ENCODE assay signal across 8 cellular contexts in the genomic region with DNA sequence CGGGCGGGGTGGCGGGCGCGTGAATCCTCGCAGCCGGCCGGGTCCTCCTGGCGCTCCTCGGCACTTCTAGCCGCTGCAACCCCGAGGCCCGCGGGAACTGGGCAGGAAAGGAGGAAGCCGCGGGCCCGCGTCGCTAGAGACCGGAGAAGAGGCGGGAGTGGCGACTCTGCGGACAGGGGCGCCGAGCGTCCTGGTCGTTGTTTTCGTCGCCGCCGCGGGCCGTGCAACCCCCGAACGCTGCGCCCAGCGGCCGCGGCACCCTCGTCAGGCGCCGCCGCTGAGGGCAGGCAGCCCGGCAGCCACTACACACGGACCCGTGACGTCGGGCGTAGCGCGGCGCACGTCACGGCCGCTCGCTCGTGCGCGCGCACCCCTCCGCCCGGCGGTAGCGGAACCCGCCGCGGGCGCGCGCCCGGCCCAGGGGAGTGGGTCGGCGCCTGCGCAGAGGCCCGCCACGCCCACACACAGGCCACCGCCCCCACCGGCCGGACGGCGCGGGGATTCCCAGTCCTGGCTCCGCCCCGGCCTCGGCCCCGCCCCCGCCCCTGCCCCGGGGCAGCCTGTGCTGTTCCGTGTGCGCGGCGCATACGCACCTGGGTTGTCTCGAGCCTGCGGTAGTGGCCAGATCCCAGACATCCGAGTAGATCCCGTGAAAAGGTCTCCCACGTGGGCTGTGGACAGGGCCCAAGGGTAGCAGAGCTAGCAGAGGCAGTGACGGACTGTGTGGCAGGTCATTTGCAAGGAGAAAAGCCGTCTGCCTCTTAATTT. TPM values are rescaled to one million over a fixed set of nuclear protein-coding genes. Genes with fewer than 3 reads are reported as not detected.
DNase-seq lines count a peak whose midpoint lies in the region; ATAC-seq and TF ChIP-seq lines count a peak whose summit lies in the region.

A gene with protein sequence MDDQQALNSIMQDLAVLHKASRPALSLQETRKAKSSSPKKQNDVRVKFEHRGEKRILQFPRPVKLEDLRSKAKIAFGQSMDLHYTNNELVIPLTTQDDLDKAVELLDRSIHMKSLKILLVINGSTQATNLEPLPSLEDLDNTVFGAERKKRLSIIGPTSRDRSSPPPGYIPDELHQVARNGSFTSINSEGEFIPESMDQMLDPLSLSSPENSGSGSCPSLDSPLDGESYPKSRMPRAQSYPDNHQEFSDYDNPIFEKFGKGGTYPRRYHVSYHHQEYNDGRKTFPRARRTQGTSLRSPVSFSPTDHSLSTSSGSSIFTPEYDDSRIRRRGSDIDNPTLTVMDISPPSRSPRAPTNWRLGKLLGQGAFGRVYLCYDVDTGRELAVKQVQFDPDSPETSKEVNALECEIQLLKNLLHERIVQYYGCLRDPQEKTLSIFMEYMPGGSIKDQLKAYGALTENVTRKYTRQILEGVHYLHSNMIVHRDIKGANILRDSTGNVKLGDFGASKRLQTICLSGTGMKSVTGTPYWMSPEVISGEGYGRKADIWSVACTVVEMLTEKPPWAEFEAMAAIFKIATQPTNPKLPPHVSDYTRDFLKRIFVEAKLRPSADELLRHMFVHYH (minus strand): TSS at position 321 of the 768 bp plus-strand sequence. CDS start 44,846 bp downstream, outside the sequence.

- peaks cover 0 to 5% of the 10 kb centered on the region in 2 donors for H3K36me3 ChIP-seq in muscle layer of duodenum (ENCODE audit: control insufficient read depth in 1 of 2, insufficient read depth in 2 of 2, low read length in 2 of 2)

- ATAC-seq in GM21619 (IDR thresholded peaks at IDR 0.05; ENCODE audit: unreplicated experiment) (peak; percentile 73), esophagus mucosa (peak; percentile 96)

- H3K27me3 ChIP-seq in muscle layer of duodenum (ENCODE audit: low read depth, low read length) = no peaks in the 10 kb centered on the region

- peak; percentile 82 for DNase-seq in DMS153 treated with DMSO at 0.1 percent for 48 hours (lab: John Stamatoyannopoulos, UW; ENCODE audit: unreplicated experiment)
- DNase-seq in Jurkat, Clone E6-1 (ENCODE audit: low read depth, low spot score) = peak; percentile 83
- DNase-seq in activated T-cell treated with anti-CD3 and anti-CD28 coated beads, Interleukin-2, amount 50 U/mL, for 48 hours = peak; percentile 94 to 97
- peak; percentile 92 for DNase-seq in stimulated activated CD8-positive, alpha-beta memory T cell treated with anti-CD3 and anti-CD28 coated beads, Interleukin-7, amount 100 ng/mL, for 24 hours (ENCODE audit: low read depth)

- H3K4me1 ChIP-seq in muscle layer of duodenum (ENCODE audit: control insufficient read depth in 1 of 2, insufficient read depth in 2 of 2, low read length in 2 of 2) = peaks cover 16 to 18% of the 10 kb centered on the region in 2 donors

- no peaks in the 10 kb centered on the region for H3K9me3 ChIP-seq in muscle layer of duodenum (ENCODE audit: control insufficient read depth in 1 of 2, low read length in 2 of 2)

- peak within 1 kb of the TSS; percentile 86 for H3K4me3 ChIP-seq in Jurkat, Clone E6-1 (ENCODE audit: low read length)
- H3K4me3 ChIP-seq in muscle layer of duodenum (ENCODE audit: low read depth in 1 of 2, low read length in 2 of 2) = peak within 1 kb of the TSS; percentile 75 to 82

- H3K27ac ChIP-seq in muscle layer of duodenum (ENCODE audit: low read length) = peak within 1 kb of the TSS; percentile 95

TF ChIP-seq in PFSK-1, 5 proteins besides CTCF, POLR2A, EP300 and RAD21:
- peak; percentile 60; the same call in 1 of the 2 replicates for TF ChIP-seq TAF1 (IDR thresholded peaks at IDR 0.05; ENCODE audit: borderline replicate concordance, insufficient read depth, low read length)
- no peak for TF ChIP-seq SIN3A (IDR thresholded peaks at IDR 0.05; ENCODE audit: borderline replicate concordance, insufficient read depth, low read length)
- TF ChIP-seq, protein P1, sequence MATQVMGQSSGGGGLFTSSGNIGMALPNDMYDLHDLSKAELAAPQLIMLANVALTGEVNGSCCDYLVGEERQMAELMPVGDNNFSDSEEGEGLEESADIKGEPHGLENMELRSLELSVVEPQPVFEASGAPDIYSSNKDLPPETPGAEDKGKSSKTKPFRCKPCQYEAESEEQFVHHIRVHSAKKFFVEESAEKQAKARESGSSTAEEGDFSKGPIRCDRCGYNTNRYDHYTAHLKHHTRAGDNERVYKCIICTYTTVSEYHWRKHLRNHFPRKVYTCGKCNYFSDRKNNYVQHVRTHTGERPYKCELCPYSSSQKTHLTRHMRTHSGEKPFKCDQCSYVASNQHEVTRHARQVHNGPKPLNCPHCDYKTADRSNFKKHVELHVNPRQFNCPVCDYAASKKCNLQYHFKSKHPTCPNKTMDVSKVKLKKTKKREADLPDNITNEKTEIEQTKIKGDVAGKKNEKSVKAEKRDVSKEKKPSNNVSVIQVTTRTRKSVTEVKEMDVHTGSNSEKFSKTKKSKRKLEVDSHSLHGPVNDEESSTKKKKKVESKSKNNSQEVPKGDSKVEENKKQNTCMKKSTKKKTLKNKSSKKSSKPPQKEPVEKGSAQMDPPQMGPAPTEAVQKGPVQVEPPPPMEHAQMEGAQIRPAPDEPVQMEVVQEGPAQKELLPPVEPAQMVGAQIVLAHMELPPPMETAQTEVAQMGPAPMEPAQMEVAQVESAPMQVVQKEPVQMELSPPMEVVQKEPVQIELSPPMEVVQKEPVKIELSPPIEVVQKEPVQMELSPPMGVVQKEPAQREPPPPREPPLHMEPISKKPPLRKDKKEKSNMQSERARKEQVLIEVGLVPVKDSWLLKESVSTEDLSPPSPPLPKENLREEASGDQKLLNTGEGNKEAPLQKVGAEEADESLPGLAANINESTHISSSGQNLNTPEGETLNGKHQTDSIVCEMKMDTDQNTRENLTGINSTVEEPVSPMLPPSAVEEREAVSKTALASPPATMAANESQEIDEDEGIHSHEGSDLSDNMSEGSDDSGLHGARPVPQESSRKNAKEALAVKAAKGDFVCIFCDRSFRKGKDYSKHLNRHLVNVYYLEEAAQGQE (IDR thresholded peaks at IDR 0.05; ENCODE audit: insufficient read depth in 1 of 2, low read depth in 2 of 2, low read length in 2 of 2) = no peak
- TF ChIP-seq FOXP2 (optimal IDR thresholded peaks at IDR 0.05; ENCODE audit: borderline replicate concordance, extremely low read depth, extremely low read length, insufficient read depth) = peak; percentile 38
- peak; percentile 77 for TF ChIP-seq POLR2AphosphoS5 (IDR thresholded peaks at IDR 0.05; ENCODE audit: low read depth, low read length)

RNA-seq across cellular contexts. Expression of the gene that starts here (rescaled TPM):
- polyA plus RNA-seq in Jurkat, Clone E6-1 (2012; ENCODE audit: insufficient read depth, insufficient read length) = 4.1 TPM
- polyA plus RNA-seq in PFSK-1 (2012; ENCODE audit: insufficient read length, low read depth) = 14.5 TPM
- 30.0 TPM for total RNA-seq in esophagus mucosa

Comparison
In these comparisons a context has a peak if more than half of its experiments do, and no peak if none do; other contexts are left out.
1. Peak in every context shown above with its lines: DNase-seq, ATAC-seq, H3K4me3 ChIP-seq and H3K27ac ChIP-seq.